ENCODE assay signal across 22 cellular contexts in genomic region chr12:84636801-84637285, GRCh38.
A peak's percentile ranks its signal among the peaks of the same experiment; 100 is the strongest.
DNase-seq lines count a peak whose midpoint lies in the region; ATAC-seq and TF ChIP-seq lines count a peak whose summit lies in the region.
"Had no signal": no experiment of that assay in that cellular context is flagged by ENCODE, and none has a peak within 500 bp of the region (broad histone marks: within the 10 kb centered on the region; RNA-seq: fewer than 3 reads in every experiment).

No MANE protein-coding gene starts in this region.

- no peak overlapping the region for H4K8ac ChIP-seq in IMR-90 (ENCODE audit: low read depth in 2 of 2, low read length in 2 of 2)

- H4K91ac ChIP-seq in IMR-90 (ENCODE audit: insufficient read depth, low read depth, low read length) = no peak overlapping the region

- TF ChIP-seq RAD21 in IMR-90 (IDR thresholded peaks at IDR 0.05; ENCODE audit: low read length) = no peak

- DNase-seq in AG20443 (ENCODE audit: low spot score) (peak; percentile 10), IMR-90 (peak; percentile 47), astrocyte of the hippocampus (ENCODE audit: low read depth, low spot score) (peak; percentile 77), iris pigment epithelial cell (ENCODE audit: low read depth) (peak; percentile 70), GM19238 (ENCODE audit: insufficient read length, low spot score) (no peak), AML-193 (lab: John Stamatoyannopoulos, UW) (no peak), GM10266 (ENCODE audit: extremely low spot score) (no peak)
- DNase-seq: activated CD4-positive, alpha-beta T cell treated with anti-CD3 and anti-CD28 coated beads for 36 hours; activated T-cell treated with anti-CD3 and anti-CD28 coated beads, Interleukin-2, amount 50 U/mL, for 4 hours; DMS79; head of caudate nucleus; kidney glomerular epithelial cell; NCI-H510A; nucleus accumbens; Peyer's patch; small intestine; T-helper 17 cell; uterus had no signal

- no peak for TF ChIP-seq POLR2A in IMR-90 (IDR thresholded peaks at IDR 0.05; ENCODE audit: low read depth, low read length)

- no peak overlapping the region for H3K18ac ChIP-seq in IMR-90 (ENCODE audit: low read depth, low read length)

- no TSS peak for BruUV-seq in IMR-90 (replicated peaks; lab: Mats Ljungman, UMichigan)

- H3K27ac ChIP-seq in IMR-90 (ENCODE audit: insufficient read depth, low read length) = no peak overlapping the region
- H3K27ac ChIP-seq: BLaER1, Peyer's patch, uterus had no signal

- intact Hi-C loops in IMR-90 (cut with micrococcal nuclease) = no loop called here

- no peak overlapping the region for H3K9ac ChIP-seq in IMR-90 (ENCODE audit: low read depth, low read length)
- H3K9ac ChIP-seq: BLaER1 had no signal

- H3K4ac ChIP-seq in IMR-90 (ENCODE audit: low read depth, low read length) = no peak overlapping the region

- no peak overlapping the region for H3K4me3 ChIP-seq in IMR-90 (ENCODE audit: insufficient read depth, low read depth, low read length)
- H3K4me3 ChIP-seq: BLaER1, K562, Peyer's patch, uterus had no signal

- H2AK5ac ChIP-seq in IMR-90 (ENCODE audit: low read depth, low read length) = no peak overlapping the region

- CTCF ChIA-PET in IMR-90 (lab: Yijun Ruan, JAX) = no interaction called here

- ATAC-seq in IMR-90 (ENCODE audit: low read depth) = peak; percentile 35; the same call in 1 of the 2 replicates
- ATAC-seq in GM21381 (IDR thresholded peaks at IDR 0.05; ENCODE audit: unreplicated experiment) = no peak
- ATAC-seq: activated CD4-positive, alpha-beta T cell treated with anti-CD3 and anti-CD28 coated beads for 36 hours; activated T-cell treated with anti-CD3 and anti-CD28 coated beads, Interleukin-2, amount 50 U/mL, for 4 hours; HCT116; K562; T-helper 17 cell had no signal

- H4K5ac ChIP-seq in IMR-90 (ENCODE audit: low read depth, low read length) = no peak overlapping the region

- no peaks in the 10 kb centered on the region for H3K9me3 ChIP-seq in IMR-90 (ENCODE audit: control insufficient read depth, insufficient read depth, low read length)
- H3K9me3 ChIP-seq: BLaER1, Peyer's patch, uterus had no signal

- no peak overlapping the region for H3K56ac ChIP-seq in IMR-90 (ENCODE audit: extremely low read depth, insufficient read depth, low read length)

- H3K36me3 ChIP-seq in IMR-90 (ENCODE audit: control insufficient read depth, insufficient read depth, low read length) = no peaks in the 10 kb centered on the region
- H3K36me3 ChIP-seq: BLaER1, Peyer's patch, uterus had no signal

- H3K4me1 ChIP-seq in IMR-90 (ENCODE audit: control insufficient read depth, insufficient read depth, low read length) = peaks cover 5% of the 10 kb centered on the region
- H3K4me1 ChIP-seq: BLaER1, Peyer's patch, uterus had no signal

- in situ Hi-C loops in IMR-90 (cut with MboI; ENCODE audit: low sequenced_read_pairs) = no loop called here

- H2AK9ac ChIP-seq in IMR-90 (replicated peaks; ENCODE audit: low read depth, low read length, poor library complexity) = no peak overlapping the region

- POLR2A ChIA-PET in IMR-90 (lab: Charles Lee; ENCODE audit: unreplicated experiment) = no interaction called here

- no peak overlapping the region for H2BK20ac ChIP-seq in IMR-90 (ENCODE audit: low read depth, low read length)

- no peak overlapping the region for H2AFZ ChIP-seq in IMR-90 (replicated peaks; ENCODE audit: low read length, poor library complexity)

- no peaks in the 10 kb centered on the region for H4K20me1 ChIP-seq in IMR-90 (ENCODE audit: insufficient read depth, low read length)
- H4K20me1 ChIP-seq: BLaER1 had no signal

- no peak overlapping the region for H3K4me2 ChIP-seq in IMR-90 (ENCODE audit: low read depth, low read length)
- H3K4me2 ChIP-seq: BLaER1 had no signal

- H2BK5ac ChIP-seq in IMR-90 (ENCODE audit: low read depth, low read length, poor library complexity, severe bottlenecking) = no peak overlapping the region

- no peaks in the 10 kb centered on the region for H3K27me3 ChIP-seq in IMR-90 (ENCODE audit: control insufficient read depth, insufficient read depth, low read length)
- H3K27me3 ChIP-seq: BLaER1, Peyer's patch, uterus had no signal

- H3K14ac ChIP-seq in IMR-90 (replicated peaks; ENCODE audit: low read depth, low read length) = no peak overlapping the region

- H2BK15ac ChIP-seq in IMR-90 (ENCODE audit: low read depth, low read length) = no peak overlapping the region

- no peak for TF ChIP-seq CTCF in IMR-90 (conservative IDR thresholded peaks at IDR 0.05; ENCODE audit: low read depth, low read length)
- no peak for TF ChIP-seq CTCF in GM10266 (IDR thresholded peaks at IDR 0.05; ENCODE audit: control insufficient read depth, insufficient read depth, low read depth, missing control alignments)

- H2BK120ac ChIP-seq in IMR-90 (ENCODE audit: low read depth, low read length) = no peak overlapping the region

- H3K23ac ChIP-seq in IMR-90 (ENCODE audit: low read depth, low read length) = no peak overlapping the region

- no peaks in the 10 kb centered on the region for H3K9me1 ChIP-seq in IMR-90 (ENCODE audit: insufficient read depth, low read length)

- dilution Hi-C loops in IMR-90 (cut with HindIII; ENCODE audit: low sequenced_read_pairs, unreplicated experiment) = no loop called here

- no peaks in the 10 kb centered on the region for H3K79me1 ChIP-seq in IMR-90 (ENCODE audit: low read depth in 1 of 2, low read length in 2 of 2)

TF ChIP-seq in IMR-90, 13 proteins besides CTCF, POLR2A, EP300 and RAD21:
- TF ChIP-seq NFE2L2 (IDR thresholded peaks at IDR 0.05; ENCODE audit: low read depth, low read length) = no peak
- TF ChIP-seq SMC3 (IDR thresholded peaks at IDR 0.05; ENCODE audit: low read depth, low read length) = no peak
- no peak for TF ChIP-seq BHLHE40 (IDR thresholded peaks at IDR 0.05; ENCODE audit: low read depth, low read length)
- TF ChIP-seq USF2 (IDR thresholded peaks at IDR 0.05; ENCODE audit: low read depth, low read length) = no peak
- no peak for TF ChIP-seq CHD1 (IDR thresholded peaks at IDR 0.05; ENCODE audit: low read depth, low read length)
- TF ChIP-seq ELK1 (IDR thresholded peaks at IDR 0.05; ENCODE audit: borderline replicate concordance, low read depth, low read length) = no peak
- TF ChIP-seq RFX5 (IDR thresholded peaks at IDR 0.05; ENCODE audit: low read depth, low read length) = no peak
TF ChIP-seq in IMR-90: peak in this region for 0.

Comparison
In these comparisons a context has a peak if more than half of its experiments do, and no peak if none do; other contexts are left out.
1. DNase-seq: peak in AG20443 (single experiment), IMR-90 (single experiment), astrocyte of the hippocampus (single experiment) and iris pigment epithelial cell (single experiment); none in GM19238 (single experiment), AML-193 (0 of 2) and GM10266 (single experiment).